8 cellular contexts compared by ENCODE assay signal in genomic region chr1:17212487-17213121, GRCh38. TPM values are rescaled to one million over a fixed set of nuclear protein-coding genes. Genes with fewer than 3 reads are reported as not detected.
DNase-seq lines count a peak whose midpoint lies in the region; ATAC-seq and TF ChIP-seq lines count a peak whose summit lies in the region.

No MANE protein-coding gene starts in this region.

- H3K9me3 Mint-ChIP-seq in T-helper 2 cell treated with Interferon-gamma antibody and Interleukin-4, amounts not matched to agents 5 μg/mL and 100 μg/mL, for 36 hours = no peaks in the 10 kb centered on the region
- H3K9me3 Mint-ChIP-seq in osteocyte (ENCODE audit: unreplicated experiment) = no peaks in the 10 kb centered on the region

- H3K36me3 ChIP-seq in left ventricle myocardium inferior = no peaks in the 10 kb centered on the region
- H3K36me3 ChIP-seq in body of pancreas (replicated peaks in 1 of 2; ENCODE audit: insufficient read depth in 1 of 2, low read depth in 2 of 2) = no peaks in the 10 kb centered on the region

- H3K9me3 ChIP-seq in left ventricle myocardium inferior (replicated peaks) (no peaks in the 10 kb centered on the region), body of pancreas (no peaks in the 10 kb centered on the region)

- TF ChIP-seq CTCF in left ventricle myocardium inferior (IDR thresholded peaks at IDR 0.05; ENCODE audit: borderline replicate concordance) (no peak), body of pancreas (IDR thresholded peaks at IDR 0.05) (no peak), osteocyte (IDR thresholded peaks at IDR 0.05) (no peak), GM20000 (IDR thresholded peaks at IDR 0.05; ENCODE audit: extremely low read depth, missing control alignments) (no peak)

- no peak overlapping the region for H3K27ac Mint-ChIP-seq in T-helper 2 cell treated with Interferon-gamma antibody and Interleukin-4, amounts not matched to agents 5 μg/mL and 100 μg/mL, for 36 hours
- peak overlapping the region; percentile 77 for H3K27ac Mint-ChIP-seq in osteocyte (ENCODE audit: unreplicated experiment)

- peak overlapping the region; percentile 25 for H3K4me3 Mint-ChIP-seq in T-helper 2 cell treated with Interferon-gamma antibody and Interleukin-4, amounts not matched to agents 5 μg/mL and 100 μg/mL, for 36 hours
- peak overlapping the region; percentile 16 for H3K4me3 Mint-ChIP-seq in osteocyte (ENCODE audit: unreplicated experiment)

- ATAC-seq in left cardiac atrium (no peak), body of pancreas (peak; percentile 43), GM19455 (IDR thresholded peaks at IDR 0.05; ENCODE audit: unreplicated experiment) (no peak), HG03354 (IDR thresholded peaks at IDR 0.05; ENCODE audit: poor library complexity, severe bottlenecking, unreplicated experiment) (no peak)

- H3K4me3 ChIP-seq in left ventricle myocardium inferior (no peak overlapping the region), body of pancreas (no peak overlapping the region)

- H3K36me3 Mint-ChIP-seq in T-helper 2 cell treated with Interferon-gamma antibody and Interleukin-4, amounts not matched to agents 5 μg/mL and 100 μg/mL, for 36 hours (ENCODE audit: low read depth) = no peaks in the 10 kb centered on the region
- no peaks in the 10 kb centered on the region for H3K36me3 Mint-ChIP-seq in osteocyte (ENCODE audit: unreplicated experiment)

- H3K27me3 ChIP-seq in left ventricle myocardium inferior (ENCODE audit: low read depth) (peaks cover 83% of the 10 kb centered on the region), body of pancreas (no peaks in the 10 kb centered on the region)

- H3K27ac ChIP-seq in left ventricle myocardium inferior (replicated peaks) (no peak overlapping the region), body of pancreas (peak overlapping the region in 3 of 4 donors; percentile 25 to 66 (median 30))

- H3K4me1 ChIP-seq in left ventricle myocardium inferior (peaks cover 7% of the 10 kb centered on the region), body of pancreas (peaks cover 12% of the 10 kb centered on the region)

- peaks cover 17% of the 10 kb centered on the region for H3K4me1 Mint-ChIP-seq in T-helper 2 cell treated with Interferon-gamma antibody and Interleukin-4, amounts not matched to agents 5 μg/mL and 100 μg/mL, for 36 hours (ENCODE audit: low read depth)
- H3K4me1 Mint-ChIP-seq in osteocyte (ENCODE audit: unreplicated experiment) = peaks cover 77% of the 10 kb centered on the region

- H3K27me3 Mint-ChIP-seq in T-helper 2 cell treated with Interferon-gamma antibody and Interleukin-4, amounts not matched to agents 5 μg/mL and 100 μg/mL, for 36 hours (ENCODE audit: low read depth) = peaks cover 21% of the 10 kb centered on the region
- no peaks in the 10 kb centered on the region for H3K27me3 Mint-ChIP-seq in osteocyte (ENCODE audit: unreplicated experiment)

- DNase-seq in left cardiac atrium = peak; percentile 39
- DNase-seq in left ventricle myocardium inferior = no peak
- DNase-seq in T-helper 2 cell treated with Interferon-gamma antibody and Interleukin-4, amounts not matched to agents 5 μg/mL and 100 μg/mL, for 36 hours (ENCODE audit: low spot score) = peak; percentile 10
- peak; percentile 18 to 38 (median 24) for DNase-seq in body of pancreas
- DNase-seq in osteocyte (ENCODE audit: extremely low spot score, unreplicated experiment) = peak; percentile 94
- DNase-seq in GM20000 (ENCODE audit: low spot score) = no peak

- intact Hi-C loops in left cardiac atrium (cut with DNase I) (no loop called here), left ventricle myocardium inferior (cut with micrococcal nuclease) (no loop called here), body of pancreas (cut with DNase I) (no loop called here)

- TF ChIP-seq POLR2A in body of pancreas (IDR thresholded peaks at IDR 0.05) = no peak

- WGBS in body of pancreas, 2 donors = 44 to 54% methylated on average over 10 to 13 of the region's 13 CpGs

RNA-seq across cellular contexts. Expression of gene PADI1, which starts 7.7 kb away (rescaled TPM):
- total RNA-seq in left cardiac atrium (not detected), left ventricle myocardium inferior (not detected), body of pancreas (not detected), osteocyte (1.2 and 1.7 TPM in 2 replicates)

RNA-seq across cellular contexts. Expression of gene PADI3, which starts 36.3 kb away (rescaled TPM):
- not detected for total RNA-seq in left cardiac atrium
- total RNA-seq in left ventricle myocardium inferior = not detected
- not detected for total RNA-seq in body of pancreas
- total RNA-seq in osteocyte = 0.39 and 0.73 TPM in 2 replicates

Comparison
In these comparisons a context has a peak if more than half of its experiments do, and no peak if none do; other contexts are left out.
1. DNase-seq: peak in left cardiac atrium (single experiment), T-helper 2 cell treated with Interferon-gamma antibody and Interleukin-4, amounts not matched to agents 5 μg/mL and 100 μg/mL, for 36 hours (single experiment), body of pancreas (4 of 4) and osteocyte (single experiment); none in left ventricle myocardium inferior (single experiment) and GM20000 (single experiment).